ENCODE assay signal across 9 cellular contexts in the genomic region with DNA sequence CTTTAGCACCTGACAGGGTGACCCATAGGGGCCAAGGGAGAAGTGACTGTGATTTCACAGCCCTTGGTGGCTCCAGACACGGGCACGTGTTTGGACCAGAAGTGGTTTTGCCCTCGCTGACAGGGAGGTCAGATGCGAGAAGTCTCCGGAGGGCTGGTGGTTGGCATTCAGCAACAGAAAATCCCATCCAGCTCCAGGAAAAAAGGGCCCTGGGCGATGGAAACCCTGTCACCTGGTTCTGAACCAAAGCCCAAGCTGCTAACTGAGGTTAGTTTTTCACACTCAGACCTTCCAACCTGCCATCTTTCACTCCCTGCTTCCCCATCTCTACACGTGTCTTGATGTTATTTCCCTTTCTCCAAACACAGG.
DNase-seq lines count a peak whose midpoint lies in the region; ATAC-seq and TF ChIP-seq lines count a peak whose summit lies in the region.
"Had no signal": no experiment of that assay in that cellular context is flagged by ENCODE, and none has a peak within 500 bp of the region (broad histone marks: within the 10 kb centered on the region; RNA-seq: fewer than 3 reads in every experiment).

No MANE protein-coding gene starts in this region.

- no peak overlapping the region for H3K27ac Mint-ChIP-seq in type B pancreatic cell
- H3K27ac Mint-ChIP-seq: T-cell had no signal

- H3K36me3 Mint-ChIP-seq in type B pancreatic cell = peaks cover 4% of the 10 kb centered on the region
- H3K36me3 Mint-ChIP-seq: T-cell had no signal

- H3K4me3 Mint-ChIP-seq in type B pancreatic cell = no peak overlapping the region
- H3K4me3 Mint-ChIP-seq: T-cell had no signal

- H3K36me3 ChIP-seq in muscle layer of colon (ENCODE audit: insufficient read depth, low read length) = no peaks in the 10 kb centered on the region

- DNase-seq in C1 segment of cervical spinal cord (lab: John Stamatoyannopoulos, UW) = peak in 12 of 14 donors; percentile 41 to 83 (median 65)
- peak in 34 of 61 donors; percentile 11 to 77 (median 46) for DNase-seq in caudate nucleus (lab: John Stamatoyannopoulos, UW)
- no peak for DNase-seq in COLO668 (lab: John Stamatoyannopoulos, UW; ENCODE audit: unreplicated experiment)
- no peak for DNase-seq in type B pancreatic cell (ENCODE audit: extremely low spot score, unreplicated experiment)
- no peak for DNase-seq in activated naive CD4-positive, alpha-beta T cell treated with Interleukin-2 at 50 U/mL for 16 hours
- DNase-seq in HuH-7.5 (ENCODE audit: low spot score) = no peak

- peak; percentile 24 for ATAC-seq in HG02885 (IDR thresholded peaks at IDR 0.05; ENCODE audit: poor library complexity, unreplicated experiment)

- peak overlapping the region; percentile 88 for H3K27ac ChIP-seq in caudate nucleus (ENCODE audit: low read depth, low read length)
- H3K27ac ChIP-seq in muscle layer of colon (ENCODE audit: low read depth, low read length) = peak overlapping the region; percentile 97

- H3K27me3 ChIP-seq in muscle layer of colon (ENCODE audit: control insufficient read depth in 1 of 2, insufficient read depth in 2 of 2, low read length in 2 of 2) = no peaks in the 10 kb centered on the region

- H3K9ac ChIP-seq in muscle layer of colon (ENCODE audit: low read length) = peak overlapping the region; percentile 72

- peaks cover 34% of the 10 kb centered on the region for H3K4me1 ChIP-seq in muscle layer of colon (ENCODE audit: insufficient read depth, low read length)

- H3K4me1 Mint-ChIP-seq in type B pancreatic cell (ENCODE audit: unreplicated experiment) = peaks cover 29% of the 10 kb centered on the region

- peak overlapping the region in 1 of 2 donors; percentile 20 for H3K4me3 ChIP-seq in muscle layer of colon (ENCODE audit: low read depth in 1 of 2, low read length in 2 of 2)

- no peak for TF ChIP-seq CTCF in type B pancreatic cell (conservative IDR thresholded peaks at IDR 0.05)

- no peaks in the 10 kb centered on the region for H3K9me3 ChIP-seq in muscle layer of colon (ENCODE audit: low read length)

- H3K27me3 Mint-ChIP-seq in type B pancreatic cell = peaks cover 10% of the 10 kb centered on the region

- H3K9me3 Mint-ChIP-seq in type B pancreatic cell = no peaks in the 10 kb centered on the region
- H3K9me3 Mint-ChIP-seq: T-cell had no signal

Comparison
In these comparisons a context has a peak if more than half of its experiments do, and no peak if none do; other contexts are left out.
1. DNase-seq: peak in C1 segment of cervical spinal cord (12 of 14) and caudate nucleus (34 of 61); none in COLO668 (single experiment), type B pancreatic cell (single experiment), activated naive CD4-positive, alpha-beta T cell treated with Interleukin-2 at 50 U/mL for 16 hours (single experiment) and HuH-7.5 (single experiment).